Comparison of ENCODE assay signal across 16 cellular contexts in the genomic region with DNA sequence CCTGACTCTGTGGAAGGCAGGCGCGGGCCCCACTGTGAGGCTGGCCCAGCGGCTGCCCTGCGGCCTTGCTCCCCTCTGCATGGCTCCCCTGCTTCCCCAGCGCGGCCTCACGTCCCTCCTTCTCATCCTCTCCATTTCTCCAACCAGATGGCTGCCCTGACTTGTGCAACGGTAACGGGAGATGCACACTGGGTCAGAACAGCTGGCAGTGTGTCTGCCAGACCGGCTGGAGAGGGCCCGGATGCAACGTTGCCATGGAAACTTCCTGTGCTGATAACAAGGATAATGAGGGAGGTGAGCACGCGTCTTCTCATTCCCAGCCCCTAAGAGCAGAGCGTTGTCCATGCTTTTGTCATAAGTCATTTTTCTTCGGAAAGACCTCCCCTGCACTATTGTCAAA.
A peak's percentile ranks its signal among the peaks of the same experiment; 100 is the strongest.
DNase-seq lines count a peak whose midpoint lies in the region; ATAC-seq, FAIRE-seq and TF ChIP-seq lines count a peak whose summit lies in the region.
"Had no signal": no experiment of that assay in that cellular context is flagged by ENCODE, and none has a peak within 500 bp of the region (broad histone marks: within the 10 kb centered on the region; RNA-seq: fewer than 3 reads in every experiment).

No MANE protein-coding gene starts in this region.

- DNase-seq in NCI-H1105 (lab: John Stamatoyannopoulos, UW), result peak; percentile 10
- peak; percentile 93 for DNase-seq in NCI-H2171 treated with DMSO at 0.1 percent for 48 hours (lab: John Stamatoyannopoulos, UW)
- peak in 4 of 7 donors; percentile 8 to 88 (median 27) for DNase-seq in adrenal gland
- peak; percentile 84 for DNase-seq in retina
- no peak for DNase-seq in kidney
- DNase-seq in NOMO-1 treated with DMSO at 0.1 percent for 48 hours (lab: John Stamatoyannopoulos, UW; ENCODE audit: unreplicated experiment), result no peak
- DNase-seq: activated CD4-positive, CD25-positive, alpha-beta regulatory T cell; amniotic stem cell; cerebellar nuclear complex; Right ventricle myocardium superior; stimulated activated CD4-positive, alpha-beta T cell treated with anti-CD3 and anti-CD28 coated beads, Interleukin-4, amount 100 ng/mL, for 4 hours; thyroid gland had no signal

- no peak for TF ChIP-seq POLR2A in adrenal gland (IDR thresholded peaks at IDR 0.05)

- H3K4me3 ChIP-seq in adrenal gland (no peak overlapping the region), kidney (ENCODE audit: low read length in 2 of 2) (no peak overlapping the region)
- H3K4me3 ChIP-seq: thyroid gland had no signal

- H3K36me3 ChIP-seq in adrenal gland (replicated peaks in 1 of 2), result no peaks in the 10 kb centered on the region
- H3K36me3 ChIP-seq in kidney (ENCODE audit: control insufficient read depth in 1 of 2, insufficient read depth in 2 of 2, low read length in 2 of 2), result no peaks in the 10 kb centered on the region
- H3K36me3 ChIP-seq: thyroid gland had no signal

- H3K27me3 ChIP-seq in adrenal gland, result no peaks in the 10 kb centered on the region
- H3K27me3 ChIP-seq: thyroid gland had no signal

- FAIRE-seq in kidney (lab: Jason Lieb, UNC), result no peak
- FAIRE-seq: endometrium had no signal

- H3K4me1 ChIP-seq in adrenal gland (replicated peaks in 1 of 2) (no peaks in the 10 kb centered on the region), kidney (ENCODE audit: control insufficient read depth in 1 of 2, insufficient read depth in 1 of 2, low read depth in 1 of 2, low read length in 2 of 2) (peaks cover 10 to 28% of the 10 kb centered on the region in 2 donors)

- intact Hi-C loops in adrenal gland (cut with DNase I) (no loop called here), kidney (cut with DNase I) (no loop called here)

- WGBS in adrenal gland, 4 donors, result 49 to 63% (median 52%) methylated on average over 12 to 16 of the region's 16 CpGs

- no peak for TF ChIP-seq CTCF in adrenal gland (IDR thresholded peaks at IDR 0.05)
- TF ChIP-seq CTCF in kidney (IDR thresholded peaks at IDR 0.05; ENCODE audit: borderline replicate concordance, extremely low read depth, insufficient read depth), result no peak

- H3K27ac ChIP-seq in adrenal gland (no peak overlapping the region), kidney (ENCODE audit: low read depth in 2 of 2, low read length in 2 of 2) (no peak overlapping the region)
- H3K27ac ChIP-seq: C4-2B, thyroid gland had no signal

- no peak overlapping the region for H3K9ac ChIP-seq in kidney (ENCODE audit: low read length in 2 of 2)

- H3K9me3 ChIP-seq in adrenal gland (replicated peaks in 1 of 3), result no peaks in the 10 kb centered on the region
- H3K9me3 ChIP-seq in kidney (ENCODE audit: control insufficient read depth in 1 of 2, low read length in 2 of 2), result no peaks in the 10 kb centered on the region
- H3K9me3 ChIP-seq: thyroid gland had no signal

- no peak for ATAC-seq in GM18498 (IDR thresholded peaks at IDR 0.05; ENCODE audit: unreplicated experiment)
- ATAC-seq: left lobe of liver had no signal

Comparison
In these comparisons a context has a peak if more than half of its experiments do, and no peak if none do; other contexts are left out.
1. DNase-seq: peak in NCI-H1105 (single experiment), NCI-H2171 treated with DMSO at 0.1 percent for 48 hours (single experiment), adrenal gland (4 of 7) and retina (single experiment); none in kidney (single experiment) and NOMO-1 treated with DMSO at 0.1 percent for 48 hours (single experiment).